In genomic region chr12:53844989-53845836, GRCh38 we compare ENCODE assay signal across 13 cellular contexts.
DNase-seq lines count a peak whose midpoint lies in the region; ATAC-seq and TF ChIP-seq lines count a peak whose summit lies in the region.
"Had no signal": no experiment of that assay in that cellular context is flagged by ENCODE, and none has a peak within 500 bp of the region (broad histone marks: within the 10 kb centered on the region; RNA-seq: fewer than 3 reads in every experiment).

No MANE protein-coding gene starts in this region.

- no peaks in the 10 kb centered on the region for H3K9me3 Mint-ChIP-seq in WTC11
- H3K9me3 Mint-ChIP-seq in activated CD8-positive, alpha-beta T cell treated with anti-CD3 and anti-CD28 coated beads for 36 hours = no peaks in the 10 kb centered on the region
- H3K9me3 Mint-ChIP-seq: activated T-cell treated with anti-CD3 and anti-CD28 coated beads, Interleukin-2, amount 50 U/mL, for 24 hours; nephron had no signal

- intact Hi-C loops in activated CD8-positive, alpha-beta T cell treated with anti-CD3 and anti-CD28 coated beads for 36 hours (cut with micrococcal nuclease) = no loop called here

- CTCF ChIA-PET in WTC11 (lab: Charles Lee) = no interaction called here
- CTCF ChIA-PET in activated CD8-positive, alpha-beta T cell treated with anti-CD3 and anti-CD28 coated beads for 36 hours (lab: Charles Lee) = interaction anchor here (1.0 kb wide), 1 partner anchor 143 kb away, joined by 3 read pairs; no protein-coding TSS in a partner anchor

- H3K4me1 Mint-ChIP-seq in WTC11 = peaks cover 8% of the 10 kb centered on the region
- no peaks in the 10 kb centered on the region for H3K4me1 Mint-ChIP-seq in activated CD8-positive, alpha-beta T cell treated with anti-CD3 and anti-CD28 coated beads for 36 hours (ENCODE audit: low read depth)

- peak; percentile 59 for ATAC-seq in WTC11
- ATAC-seq in HG02840 (IDR thresholded peaks at IDR 0.05; ENCODE audit: low FRiP score, unreplicated experiment) = no peak
- no peak for ATAC-seq in activated CD8-positive, alpha-beta T cell treated with anti-CD3 and anti-CD28 coated beads for 36 hours
- no peak for ATAC-seq in HG02759 (IDR thresholded peaks at IDR 0.05; ENCODE audit: unreplicated experiment)

- H3K4me3 Mint-ChIP-seq in WTC11 = no peak overlapping the region
- H3K4me3 Mint-ChIP-seq in activated CD8-positive, alpha-beta T cell treated with anti-CD3 and anti-CD28 coated beads for 36 hours = no peak overlapping the region
- H3K4me3 Mint-ChIP-seq: activated T-cell treated with anti-CD3 and anti-CD28 coated beads, Interleukin-2, amount 50 U/mL, for 24 hours; nephron had no signal

- TF ChIP-seq CTCF in WTC11 (IDR thresholded peaks at IDR 0.05) = no peak
- TF ChIP-seq CTCF in activated CD8-positive, alpha-beta T cell treated with anti-CD3 and anti-CD28 coated beads for 36 hours (IDR thresholded peaks at IDR 0.05) = no peak

- DNase-seq in AG08396 (ENCODE audit: low spot score) = peak; percentile 53
- DNase-seq in HK-2 (ENCODE audit: unreplicated experiment) = peak; percentile 4
- no peak for DNase-seq in WTC11 (ENCODE audit: low spot score)
- peak; percentile 44 for DNase-seq in iPS-NIHi7 (ENCODE audit: extremely low spot score)
- DNase-seq in activated naive CD4-positive, alpha-beta T cell treated with anti-CD3 and anti-CD28 coated beads, Interleukin-2, amount 50 U/mL, for 16 hours = no peak
- no peak for DNase-seq in activated CD8-positive, alpha-beta T cell treated with anti-CD3 and anti-CD28 coated beads for 36 hours
- DNase-seq: activated CD4-positive, CD25-positive, alpha-beta regulatory T cell; activated T-cell treated with anti-CD3 and anti-CD28 coated beads, Interleukin-2, amount 50 U/mL, for 24 hours; brain microvascular endothelial cell; Peyer's patch had no signal

- H3K36me3 Mint-ChIP-seq in WTC11 = no peaks in the 10 kb centered on the region
- H3K36me3 Mint-ChIP-seq in activated CD8-positive, alpha-beta T cell treated with anti-CD3 and anti-CD28 coated beads for 36 hours (ENCODE audit: low read depth) = no peaks in the 10 kb centered on the region

- H3K27ac Mint-ChIP-seq in WTC11 = no peak overlapping the region
- no peak overlapping the region for H3K27ac Mint-ChIP-seq in activated CD8-positive, alpha-beta T cell treated with anti-CD3 and anti-CD28 coated beads for 36 hours
- H3K27ac Mint-ChIP-seq: activated T-cell treated with anti-CD3 and anti-CD28 coated beads, Interleukin-2, amount 50 U/mL, for 24 hours; nephron had no signal

- H3K27me3 Mint-ChIP-seq in WTC11 (ENCODE audit: low read depth) = peaks cover 13% of the 10 kb centered on the region
- H3K27me3 Mint-ChIP-seq in activated CD8-positive, alpha-beta T cell treated with anti-CD3 and anti-CD28 coated beads for 36 hours = peaks cover 35% of the 10 kb centered on the region

- POLR2A ChIA-PET in WTC11 (lab: Charles Lee) = no interaction called here
- POLR2A ChIA-PET in activated CD8-positive, alpha-beta T cell treated with anti-CD3 and anti-CD28 coated beads for 36 hours (lab: Charles Lee) = no interaction called here

TF ChIP-seq in WTC11, 78 proteins besides CTCF, POLR2A, EP300 and RAD21:
- no peak for TF ChIP-seq IRF2 (CRISPR knock-in tag; IDR thresholded peaks at IDR 0.05; ENCODE audit: borderline replicate concordance, low read depth)
- no peak for TF ChIP-seq ZNF425 (CRISPR knock-in tag; conservative IDR thresholded peaks at IDR 0.05)
- no peak for TF ChIP-seq PRDM15 (CRISPR knock-in tag; IDR thresholded peaks at IDR 0.05)
- no peak for TF ChIP-seq CBFB (CRISPR knock-in tag; IDR thresholded peaks at IDR 0.05; ENCODE audit: low read depth)
TF ChIP-seq in WTC11: peak in this region for 0.

Comparison
In these comparisons a context has a peak if more than half of its experiments do, and no peak if none do; other contexts are left out.
1. DNase-seq: peak in AG08396 (single experiment), HK-2 (single experiment) and iPS-NIHi7 (single experiment); none in WTC11 (single experiment), activated naive CD4-positive, alpha-beta T cell treated with anti-CD3 and anti-CD28 coated beads, Interleukin-2, amount 50 U/mL, for 16 hours (single experiment) and activated CD8-positive, alpha-beta T cell treated with anti-CD3 and anti-CD28 coated beads for 36 hours (single experiment).